ENCODE assay signal across 1 cellular context in the genomic region with DNA sequence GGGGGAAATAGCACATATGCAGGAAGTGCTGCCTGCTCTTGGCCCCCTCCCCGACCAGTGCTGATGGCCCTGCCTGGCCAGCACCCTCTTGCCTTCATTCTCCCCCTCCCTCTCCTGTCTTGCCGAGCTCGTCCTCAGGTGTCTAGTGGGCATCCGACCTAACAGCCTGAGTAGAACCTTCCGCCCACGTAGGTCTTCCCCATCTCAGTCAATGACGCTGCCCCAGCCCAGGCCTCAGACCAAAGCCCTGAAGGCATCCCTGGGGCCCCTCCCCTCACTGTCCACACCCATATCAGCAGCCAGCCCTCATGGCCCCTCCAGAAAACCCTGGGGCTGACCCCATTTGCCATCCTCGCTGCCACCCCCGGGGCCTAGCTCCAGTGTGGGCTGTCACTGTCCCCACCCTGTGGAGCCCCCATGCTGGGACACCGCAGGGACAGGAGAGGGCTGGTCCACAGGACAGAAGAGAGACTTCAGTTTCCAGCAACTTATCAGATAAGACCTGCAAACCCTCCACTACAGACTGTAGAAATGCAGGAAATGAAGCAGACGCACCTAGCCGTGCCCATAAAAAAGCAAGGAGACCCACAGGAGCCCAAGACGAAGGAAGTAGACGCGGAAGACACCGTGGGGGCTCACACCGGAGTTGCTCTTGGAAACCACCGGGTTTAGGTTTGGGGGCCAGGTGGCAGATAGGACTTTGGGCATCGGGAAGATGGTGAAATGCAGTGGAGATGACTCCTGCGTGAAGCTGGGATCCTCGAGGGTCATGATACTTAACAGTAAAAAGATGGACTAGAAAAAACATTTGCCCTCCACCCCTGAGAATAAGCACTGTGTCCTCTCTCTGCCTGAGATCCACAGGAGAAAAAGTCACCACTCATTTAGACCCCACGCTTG.
TF ChIP-seq lines count a peak whose summit lies in the region.

No MANE protein-coding gene starts in this region.

TF ChIP-seq in SK-N-SH treated with all-trans-retinoic acid at 6 μM for 48 hours, 23 proteins besides CTCF, POLR2A, EP300 and RAD21 (continued from another document):
- TF ChIP-seq, protein P1, sequence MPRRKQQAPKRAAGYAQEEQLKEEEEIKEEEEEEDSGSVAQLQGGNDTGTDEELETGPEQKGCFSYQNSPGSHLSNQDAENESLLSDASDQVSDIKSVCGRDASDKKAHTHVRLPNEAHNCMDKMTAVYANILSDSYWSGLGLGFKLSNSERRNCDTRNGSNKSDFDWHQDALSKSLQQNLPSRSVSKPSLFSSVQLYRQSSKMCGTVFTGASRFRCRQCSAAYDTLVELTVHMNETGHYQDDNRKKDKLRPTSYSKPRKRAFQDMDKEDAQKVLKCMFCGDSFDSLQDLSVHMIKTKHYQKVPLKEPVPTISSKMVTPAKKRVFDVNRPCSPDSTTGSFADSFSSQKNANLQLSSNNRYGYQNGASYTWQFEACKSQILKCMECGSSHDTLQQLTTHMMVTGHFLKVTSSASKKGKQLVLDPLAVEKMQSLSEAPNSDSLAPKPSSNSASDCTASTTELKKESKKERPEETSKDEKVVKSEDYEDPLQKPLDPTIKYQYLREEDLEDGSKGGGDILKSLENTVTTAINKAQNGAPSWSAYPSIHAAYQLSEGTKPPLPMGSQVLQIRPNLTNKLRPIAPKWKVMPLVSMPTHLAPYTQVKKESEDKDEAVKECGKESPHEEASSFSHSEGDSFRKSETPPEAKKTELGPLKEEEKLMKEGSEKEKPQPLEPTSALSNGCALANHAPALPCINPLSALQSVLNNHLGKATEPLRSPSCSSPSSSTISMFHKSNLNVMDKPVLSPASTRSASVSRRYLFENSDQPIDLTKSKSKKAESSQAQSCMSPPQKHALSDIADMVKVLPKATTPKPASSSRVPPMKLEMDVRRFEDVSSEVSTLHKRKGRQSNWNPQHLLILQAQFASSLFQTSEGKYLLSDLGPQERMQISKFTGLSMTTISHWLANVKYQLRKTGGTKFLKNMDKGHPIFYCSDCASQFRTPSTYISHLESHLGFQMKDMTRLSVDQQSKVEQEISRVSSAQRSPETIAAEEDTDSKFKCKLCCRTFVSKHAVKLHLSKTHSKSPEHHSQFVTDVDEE (CRISPR knock-in tag; IDR thresholded peaks at IDR 0.05), result no peak
- TF ChIP-seq, protein P2, sequence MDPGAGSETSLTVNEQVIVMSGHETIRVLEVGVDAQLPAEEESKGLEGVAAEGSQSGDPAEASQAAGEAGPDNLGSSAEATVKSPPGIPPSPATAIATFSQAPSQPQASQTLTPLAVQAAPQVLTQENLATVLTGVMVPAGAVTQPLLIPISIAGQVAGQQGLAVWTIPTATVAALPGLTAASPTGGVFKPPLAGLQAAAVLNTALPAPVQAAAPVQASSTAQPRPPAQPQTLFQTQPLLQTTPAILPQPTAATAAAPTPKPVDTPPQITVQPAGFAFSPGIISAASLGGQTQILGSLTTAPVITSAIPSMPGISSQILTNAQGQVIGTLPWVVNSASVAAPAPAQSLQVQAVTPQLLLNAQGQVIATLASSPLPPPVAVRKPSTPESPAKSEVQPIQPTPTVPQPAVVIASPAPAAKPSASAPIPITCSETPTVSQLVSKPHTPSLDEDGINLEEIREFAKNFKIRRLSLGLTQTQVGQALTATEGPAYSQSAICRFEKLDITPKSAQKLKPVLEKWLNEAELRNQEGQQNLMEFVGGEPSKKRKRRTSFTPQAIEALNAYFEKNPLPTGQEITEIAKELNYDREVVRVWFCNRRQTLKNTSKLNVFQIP (CRISPR knock-in tag; IDR thresholded peaks at IDR 0.05; ENCODE audit: borderline replicate concordance, low read depth), result no peak
- TF ChIP-seq, protein P3, sequence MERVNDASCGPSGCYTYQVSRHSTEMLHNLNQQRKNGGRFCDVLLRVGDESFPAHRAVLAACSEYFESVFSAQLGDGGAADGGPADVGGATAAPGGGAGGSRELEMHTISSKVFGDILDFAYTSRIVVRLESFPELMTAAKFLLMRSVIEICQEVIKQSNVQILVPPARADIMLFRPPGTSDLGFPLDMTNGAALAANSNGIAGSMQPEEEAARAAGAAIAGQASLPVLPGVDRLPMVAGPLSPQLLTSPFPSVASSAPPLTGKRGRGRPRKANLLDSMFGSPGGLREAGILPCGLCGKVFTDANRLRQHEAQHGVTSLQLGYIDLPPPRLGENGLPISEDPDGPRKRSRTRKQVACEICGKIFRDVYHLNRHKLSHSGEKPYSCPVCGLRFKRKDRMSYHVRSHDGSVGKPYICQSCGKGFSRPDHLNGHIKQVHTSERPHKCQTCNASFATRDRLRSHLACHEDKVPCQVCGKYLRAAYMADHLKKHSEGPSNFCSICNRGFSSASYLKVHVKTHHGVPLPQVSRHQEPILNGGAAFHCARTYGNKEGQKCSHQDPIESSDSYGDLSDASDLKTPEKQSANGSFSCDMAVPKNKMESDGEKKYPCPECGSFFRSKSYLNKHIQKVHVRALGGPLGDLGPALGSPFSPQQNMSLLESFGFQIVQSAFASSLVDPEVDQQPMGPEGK (CRISPR knock-in tag; IDR thresholded peaks at IDR 0.05; ENCODE audit: borderline replicate concordance), result no peak
- TF ChIP-seq RARB (CRISPR knock-in tag; IDR thresholded peaks at IDR 0.05) (no peak), PPARA (CRISPR knock-in tag; IDR thresholded peaks at IDR 0.05; ENCODE audit: borderline replicate concordance) (no peak), ZC3H10 (CRISPR knock-in tag; IDR thresholded peaks at IDR 0.05) (no peak), OSR1 (CRISPR knock-in tag; IDR thresholded peaks at IDR 0.05) (no peak)
- TF ChIP-seq, protein P4, sequence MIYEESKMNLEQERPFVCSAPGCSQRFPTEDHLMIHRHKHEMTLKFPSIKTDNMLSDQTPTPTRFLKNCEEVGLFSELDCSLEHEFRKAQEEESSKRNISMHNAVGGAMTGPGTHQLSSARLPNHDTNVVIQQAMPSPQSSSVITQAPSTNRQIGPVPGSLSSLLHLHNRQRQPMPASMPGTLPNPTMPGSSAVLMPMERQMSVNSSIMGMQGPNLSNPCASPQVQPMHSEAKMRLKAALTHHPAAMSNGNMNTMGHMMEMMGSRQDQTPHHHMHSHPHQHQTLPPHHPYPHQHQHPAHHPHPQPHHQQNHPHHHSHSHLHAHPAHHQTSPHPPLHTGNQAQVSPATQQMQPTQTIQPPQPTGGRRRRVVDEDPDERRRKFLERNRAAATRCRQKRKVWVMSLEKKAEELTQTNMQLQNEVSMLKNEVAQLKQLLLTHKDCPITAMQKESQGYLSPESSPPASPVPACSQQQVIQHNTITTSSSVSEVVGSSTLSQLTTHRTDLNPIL (CRISPR knock-in tag; IDR thresholded peaks at IDR 0.05; ENCODE audit: low read depth), result no peak
- TF ChIP-seq, protein P5, sequence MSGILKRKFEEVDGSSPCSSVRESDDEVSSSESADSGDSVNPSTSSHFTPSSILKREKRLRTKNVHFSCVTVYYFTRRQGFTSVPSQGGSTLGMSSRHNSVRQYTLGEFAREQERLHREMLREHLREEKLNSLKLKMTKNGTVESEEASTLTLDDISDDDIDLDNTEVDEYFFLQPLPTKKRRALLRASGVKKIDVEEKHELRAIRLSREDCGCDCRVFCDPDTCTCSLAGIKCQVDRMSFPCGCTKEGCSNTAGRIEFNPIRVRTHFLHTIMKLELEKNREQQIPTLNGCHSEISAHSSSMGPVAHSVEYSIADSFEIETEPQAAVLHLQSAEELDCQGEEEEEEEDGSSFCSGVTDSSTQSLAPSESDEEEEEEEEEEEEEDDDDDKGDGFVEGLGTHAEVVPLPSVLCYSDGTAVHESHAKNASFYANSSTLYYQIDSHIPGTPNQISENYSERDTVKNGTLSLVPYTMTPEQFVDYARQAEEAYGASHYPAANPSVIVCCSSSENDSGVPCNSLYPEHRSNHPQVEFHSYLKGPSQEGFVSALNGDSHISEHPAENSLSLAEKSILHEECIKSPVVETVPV (CRISPR knock-in tag; IDR thresholded peaks at IDR 0.05), result no peak
TF ChIP-seq in SK-N-SH treated with all-trans-retinoic acid at 6 μM for 48 hours: peak in this region for 0.
